In genomic region chr3:184017672-184018423, GRCh38 we compare ENCODE assay signal across 8 cellular contexts. TPM values are rescaled to one million over a fixed set of nuclear protein-coding genes. Genes with fewer than 3 reads are reported as not detected.
DNase-seq lines count a peak whose midpoint lies in the region; ATAC-seq and TF ChIP-seq lines count a peak whose summit lies in the region.

TSS of gene ABCC5 (minus strand) at chr3:184017884. CDS start at chr3:184014392, 3,492 bp downstream.

- DNase-seq in GM06990 (ENCODE audit: extremely low read depth, insufficient read length): peak; percentile 86
- peak; percentile 91 for DNase-seq in NB4 (ENCODE audit: low read depth)
- DNase-seq in glutamatergic neuron: peak; percentile 95
- DNase-seq in osteocyte (ENCODE audit: extremely low spot score, unreplicated experiment): peak; percentile 96

- H3K27ac Mint-ChIP-seq in activated naive CD4-positive, alpha-beta T cell treated with anti-CD3 and anti-CD28 coated beads, Interleukin-2, amount 50 U/mL, for 24 hours: peak within 1 kb of the TSS; percentile 82
- H3K27ac Mint-ChIP-seq in glutamatergic neuron (ENCODE audit: unreplicated experiment): peak within 1 kb of the TSS; percentile 98
- peak within 1 kb of the TSS; percentile 89 for H3K27ac Mint-ChIP-seq in osteocyte (ENCODE audit: unreplicated experiment)

- peak; percentile 52 for TF ChIP-seq POLR2A in NB4 (IDR thresholded peaks at IDR 0.05; ENCODE audit: extremely low read depth, insufficient read length)

- H3K27me3 Mint-ChIP-seq in activated naive CD4-positive, alpha-beta T cell treated with anti-CD3 and anti-CD28 coated beads, Interleukin-2, amount 50 U/mL, for 24 hours: peaks cover 5% of the 10 kb centered on the region
- peaks cover 3% of the 10 kb centered on the region for H3K27me3 Mint-ChIP-seq in glutamatergic neuron (ENCODE audit: unreplicated experiment)
- peaks cover 10% of the 10 kb centered on the region for H3K27me3 Mint-ChIP-seq in osteocyte (ENCODE audit: unreplicated experiment)

- under 1% methylated on average over 55 of the region's 55 CpGs for WGBS in thymus

- H3K36me3 ChIP-seq in GM06990 (ENCODE audit: control insufficient read depth, insufficient read depth, low read length) (no peaks in the 10 kb centered on the region), thymus (ENCODE audit: control insufficient read depth, insufficient read depth) (no peaks in the 10 kb centered on the region)

- peak within 1 kb of the TSS; percentile 99 for H3K4me3 Mint-ChIP-seq in activated naive CD4-positive, alpha-beta T cell treated with anti-CD3 and anti-CD28 coated beads, Interleukin-2, amount 50 U/mL, for 24 hours
- peak within 1 kb of the TSS; percentile 99 for H3K4me3 Mint-ChIP-seq in glutamatergic neuron (ENCODE audit: unreplicated experiment)
- H3K4me3 Mint-ChIP-seq in osteocyte (ENCODE audit: unreplicated experiment): peak within 1 kb of the TSS; percentile 99

- H3K27me3 ChIP-seq in GM06990 (replicated peaks; ENCODE audit: control insufficient read depth, insufficient read depth, low read length) (no peaks in the 10 kb centered on the region), thymus (ENCODE audit: control insufficient read depth, insufficient read depth) (no peaks in the 10 kb centered on the region)

- ATAC-seq in HG02571 (IDR thresholded peaks at IDR 0.05; ENCODE audit: unreplicated experiment) (peak; percentile 97), SK-N-SH treated with all-trans-retinoic acid at 6 μM for 48 hours (peak; percentile 98)

- peak; percentile 1 for TF ChIP-seq CTCF in GM06990 (IDR thresholded peaks at IDR 0.05; ENCODE audit: insufficient read depth, low read length, poor library complexity, severe bottlenecking)
- TF ChIP-seq CTCF in NB4 (IDR thresholded peaks at IDR 0.05; ENCODE audit: low read depth, low read length): no peak
- TF ChIP-seq CTCF in glutamatergic neuron (IDR thresholded peaks at IDR 0.05; ENCODE audit: partially characterized antibody, unreplicated experiment): peak; percentile 81
- peak; percentile 35 for TF ChIP-seq CTCF in osteocyte (IDR thresholded peaks at IDR 0.05)

- peak within 1 kb of the TSS; percentile 81 for H3K4me3 ChIP-seq in GM06990 (replicated peaks; ENCODE audit: low read depth, low read length)
- peak within 1 kb of the TSS; percentile 89 for H3K4me3 ChIP-seq in NB4 (ENCODE audit: low read depth, low read length)
- H3K4me3 ChIP-seq in thymus (ENCODE audit: low read length): peak within 1 kb of the TSS; percentile 79

- peaks cover 5% of the 10 kb centered on the region for H3K4me1 ChIP-seq in thymus (ENCODE audit: control insufficient read depth, insufficient read depth, low read length)

- H3K9me3 ChIP-seq in thymus (ENCODE audit: control insufficient read depth): no peaks in the 10 kb centered on the region

- no peaks in the 10 kb centered on the region for H3K9me3 Mint-ChIP-seq in activated naive CD4-positive, alpha-beta T cell treated with anti-CD3 and anti-CD28 coated beads, Interleukin-2, amount 50 U/mL, for 24 hours
- H3K9me3 Mint-ChIP-seq in glutamatergic neuron (ENCODE audit: unreplicated experiment) (peaks cover 11% of the 10 kb centered on the region), osteocyte (ENCODE audit: unreplicated experiment) (no peaks in the 10 kb centered on the region)

- peak within 1 kb of the TSS; percentile 61 for H3K27ac ChIP-seq in thymus (ENCODE audit: low read depth)

- H3K4me1 Mint-ChIP-seq in activated naive CD4-positive, alpha-beta T cell treated with anti-CD3 and anti-CD28 coated beads, Interleukin-2, amount 50 U/mL, for 24 hours: peaks cover 31% of the 10 kb centered on the region
- H3K4me1 Mint-ChIP-seq in glutamatergic neuron (ENCODE audit: low read depth, unreplicated experiment) (peaks cover 24% of the 10 kb centered on the region), osteocyte (ENCODE audit: unreplicated experiment) (peaks cover 29% of the 10 kb centered on the region)

- peaks cover 4% of the 10 kb centered on the region for H3K36me3 Mint-ChIP-seq in activated naive CD4-positive, alpha-beta T cell treated with anti-CD3 and anti-CD28 coated beads, Interleukin-2, amount 50 U/mL, for 24 hours
- no peaks in the 10 kb centered on the region for H3K36me3 Mint-ChIP-seq in glutamatergic neuron (ENCODE audit: unreplicated experiment)
- H3K36me3 Mint-ChIP-seq in osteocyte (ENCODE audit: unreplicated experiment): peaks cover 5% of the 10 kb centered on the region

TF ChIP-seq in SK-N-SH treated with all-trans-retinoic acid at 6 μM for 48 hours, 23 proteins besides CTCF, POLR2A, EP300 and RAD21:
- TF ChIP-seq ZNF70 (CRISPR knock-in tag; IDR thresholded peaks at IDR 0.05) (peak; percentile 57; the same call in 1 of the 2 replicates), TOX (CRISPR knock-in tag; IDR thresholded peaks at IDR 0.05; ENCODE audit: borderline replicate concordance) (no peak)
TF ChIP-seq in SK-N-SH treated with all-trans-retinoic acid at 6 μM for 48 hours: peak in this region for 1.

RNA-seq across cellular contexts. Expression of gene ABCC5, which starts in this region (rescaled TPM):
- total RNA-seq in glutamatergic neuron (ENCODE audit: unreplicated experiment) (134 TPM), osteocyte (39.0 and 39.9 TPM in 2 replicates)
- polyA plus RNA-seq in thymus: 33.2 TPM

Comparison
In these comparisons a context has a peak if more than half of its experiments do, and no peak if none do; other contexts are left out.
1. Peak in every context shown above with its lines: DNase-seq, ATAC-seq, H3K4me3 ChIP-seq and H3K27ac ChIP-seq.